ENCODE assay signal across 1 cellular context in genomic region chr11:59801160-59801706, GRCh38.
TF ChIP-seq lines count a peak whose summit lies in the region.

No MANE protein-coding gene starts in this region.

TF ChIP-seq in WTC11, 78 proteins besides CTCF, POLR2A, EP300 and RAD21 (continued from another document):
- TF ChIP-seq ZSCAN18 (CRISPR knock-in tag; IDR thresholded peaks at IDR 0.05), result no peak
- no peak for TF ChIP-seq ZNF232 (CRISPR knock-in tag; IDR thresholded peaks at IDR 0.05)
- no peak for TF ChIP-seq ZNF317 (CRISPR knock-in tag; IDR thresholded peaks at IDR 0.05; ENCODE audit: borderline replicate concordance, low read depth)
- TF ChIP-seq E2F5 (CRISPR knock-in tag; IDR thresholded peaks at IDR 0.05), result no peak
- no peak for TF ChIP-seq PREB (CRISPR knock-in tag; IDR thresholded peaks at IDR 0.05; ENCODE audit: borderline replicate concordance)
